ENCODE assay signal across 22 cellular contexts in the genomic region with DNA sequence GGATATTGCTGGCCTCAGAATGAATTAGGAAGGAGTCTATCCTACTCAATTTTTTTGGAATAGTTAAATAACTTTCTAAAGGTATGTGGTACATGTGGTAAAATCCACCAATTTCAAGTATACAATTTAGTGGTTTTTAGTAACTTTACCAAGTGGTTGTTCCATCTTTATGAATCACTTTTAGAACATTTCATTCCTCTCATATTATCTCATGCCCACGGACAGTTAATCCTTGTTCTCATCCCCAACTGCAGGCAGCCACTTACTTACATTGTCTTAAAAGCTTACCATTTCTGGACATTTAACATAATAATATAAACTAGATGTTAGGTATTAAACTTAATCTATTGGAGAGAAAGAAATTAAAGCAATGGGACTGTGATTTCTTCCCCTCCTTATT.
"Had no signal": no experiment of that assay in that cellular context is flagged by ENCODE, and none has a peak within 500 bp of the region (broad histone marks: within the 10 kb centered on the region; RNA-seq: fewer than 3 reads in every experiment).

No MANE protein-coding gene starts in this region.

- H3K36me3 ChIP-seq: esophagus muscularis mucosa, left lung, prostate gland, right atrium auricular region, stomach, upper lobe of right lung had no signal

- DNase-seq: activated CD4-positive, alpha-beta T cell treated with anti-CD3 and anti-CD28 coated beads, Interleukin-2, amount 10 ng/mL, durations not matched to agents 7 days and 5 days; activated CD8-positive, alpha-beta memory T cell treated with anti-CD3 and anti-CD28 coated beads, Interleukin-2, amount 50 U/mL, for 4 hours; activated naive CD4-positive, alpha-beta T cell treated with anti-CD3 and anti-CD28 coated beads for 36 hours; activated T-cell treated with anti-CD3 and anti-CD28 coated beads, Interleukin-2, amount 50 U/mL, for 4 hours; aorta; effector memory CD4-positive, alpha-beta T cell; foreskin melanocyte; head of caudate nucleus; kidney; left lung; mammary epithelial cell; naive B cell; small intestine; stimulated activated CD4-positive, alpha-beta T cell treated with anti-CD3 and anti-CD28 coated beads, Interleukin-15, amount 100 ng/mL, for 24 hours; stimulated activated CD4-positive, alpha-beta T cell treated with anti-CD3 and anti-CD28 coated beads, Interleukin-2, amount 100 ng/mL, for 48 hours; stomach; T1000; testis; upper lobe of right lung had no signal

- H3K27ac ChIP-seq: esophagus muscularis mucosa, left lung, prostate gland, right atrium auricular region, stomach, testis, upper lobe of right lung had no signal

- H3K4me1 ChIP-seq: esophagus muscularis mucosa, left lung, prostate gland, right atrium auricular region, stomach, testis, upper lobe of right lung had no signal

- H3K4me3 ChIP-seq: esophagus muscularis mucosa, left lung, prostate gland, right atrium auricular region, stomach, testis, upper lobe of right lung had no signal

- H3K27me3 ChIP-seq: esophagus muscularis mucosa, left lung, right atrium auricular region, stomach, testis, upper lobe of right lung had no signal

- H3K9me3 ChIP-seq: prostate gland, right atrium auricular region, testis, upper lobe of right lung had no signal

- ATAC-seq: activated T-cell treated with anti-CD3 and anti-CD28 coated beads, Interleukin-2, amount 50 U/mL, for 4 hours; left lung; upper lobe of right lung had no signal
